9 cellular contexts compared by ENCODE assay signal in genomic region chr11:46489668-46490560, GRCh38.
DNase-seq lines count a peak whose midpoint lies in the region; ATAC-seq and TF ChIP-seq lines count a peak whose summit lies in the region.
"Had no signal": no experiment of that assay in that cellular context is flagged by ENCODE, and none has a peak within 500 bp of the region (broad histone marks: within the 10 kb centered on the region; RNA-seq: fewer than 3 reads in every experiment).

No MANE protein-coding gene starts in this region.

- no peak overlapping the region for H3K4me3 ChIP-seq in CD8-positive, alpha-beta T cell (ENCODE audit: low read depth, low read length)
- no peak overlapping the region for H3K4me3 ChIP-seq in fibroblast of villous mesenchyme (ENCODE audit: low read depth, low read length)
- H3K4me3 ChIP-seq: skin epidermis had no signal

- H3K27ac ChIP-seq in CD8-positive, alpha-beta T cell (ENCODE audit: low read depth, low read length) = no peak overlapping the region
- H3K27ac ChIP-seq: skin epidermis had no signal

- peak in 5 of 7 experiments; percentile 5 to 51 (median 24) for DNase-seq in CD8-positive, alpha-beta T cell
- peak; percentile 27 for DNase-seq in NCI-H2196 treated with DMSO at 0.1 percent for 48 hours (lab: John Stamatoyannopoulos, UW; ENCODE audit: unreplicated experiment)
- DNase-seq in activated CD4-positive, alpha-beta T cell treated with anti-CD3 and anti-CD28 coated beads for 48 hours = peak; percentile 36
- DNase-seq in fibroblast of villous mesenchyme (ENCODE audit: low read depth) = peak; percentile 72
- peak; percentile 49 for DNase-seq in putamen (ENCODE audit: low spot score)

- peaks cover 58% of the 10 kb centered on the region for H3K36me3 Mint-ChIP-seq in CD8-positive, alpha-beta T cell

- intact Hi-C loops in CD8-positive, alpha-beta T cell (cut with DNase I, micrococcal nuclease) = loop anchor here (1.0 to 2.0 kb wide), 3 partner anchors 39 to 127 kb away; partner anchors contain the start of genes ATG13 (in 2 of the 2) and HARBI1 (in 2 of the 2)

- ATAC-seq in CD8-positive, alpha-beta T cell = peak; percentile 59
- ATAC-seq in GM21447 (IDR thresholded peaks at IDR 0.05; ENCODE audit: unreplicated experiment) (peak; percentile 69), GM18858 (IDR thresholded peaks at IDR 0.05; ENCODE audit: unreplicated experiment) (no peak), HG03565 (IDR thresholded peaks at IDR 0.05; ENCODE audit: unreplicated experiment) (no peak)

- H3K36me3 ChIP-seq in CD8-positive, alpha-beta T cell (ENCODE audit: insufficient read depth, low read length) = peaks cover 13% of the 10 kb centered on the region

- peaks cover 11% of the 10 kb centered on the region for H3K4me1 Mint-ChIP-seq in CD8-positive, alpha-beta T cell (ENCODE audit: low read depth)

- no peaks in the 10 kb centered on the region for H3K9me3 Mint-ChIP-seq in CD8-positive, alpha-beta T cell

- H3K4me1 ChIP-seq in CD8-positive, alpha-beta T cell (ENCODE audit: insufficient read depth, low read length) = no peaks in the 10 kb centered on the region

- no peaks in the 10 kb centered on the region for H3K27me3 Mint-ChIP-seq in CD8-positive, alpha-beta T cell (ENCODE audit: low read depth)

- H3K4me3 Mint-ChIP-seq in CD8-positive, alpha-beta T cell = no peak overlapping the region

- POLR2A ChIA-PET in CD8-positive, alpha-beta T cell (lab: Charles Lee) = interaction anchor here (1.0 to 2.0 kb wide), 2 partner anchors 9 to 72 kb away, joined by 3 to 7 read pairs; no protein-coding TSS in a partner anchor

- TF ChIP-seq CTCF in CD8-positive, alpha-beta T cell (IDR thresholded peaks at IDR 0.05) = peak; percentile 61
- peak; percentile 66 for TF ChIP-seq CTCF in fibroblast of villous mesenchyme (IDR thresholded peaks at IDR 0.05; ENCODE audit: insufficient read depth, low read depth, low read length)

- CTCF ChIA-PET in CD8-positive, alpha-beta T cell (lab: Charles Lee) = interaction anchor here (0.6 to 1.9 kb wide), 17 partner anchors 8 to 201 kb away, joined by 3 to 11 read pairs (median 4); partner anchors contain the start of gene ATG13

- no peaks in the 10 kb centered on the region for H3K9me3 ChIP-seq in CD8-positive, alpha-beta T cell (ENCODE audit: low read length)

- no peak overlapping the region for H3K27ac Mint-ChIP-seq in CD8-positive, alpha-beta T cell

- no peaks in the 10 kb centered on the region for H3K27me3 ChIP-seq in CD8-positive, alpha-beta T cell (ENCODE audit: insufficient read depth, low read length)

Comparison
In these comparisons a context has a peak if more than half of its experiments do, and no peak if none do; other contexts are left out.
1. ATAC-seq: peak in CD8-positive, alpha-beta T cell (single experiment) and GM21447 (single experiment); none in GM18858 (single experiment) and HG03565 (single experiment).
2. Peak in every context shown above with its lines, with median percentiles within 50 percentile points of each other: DNase-seq.